13 cellular contexts compared by ENCODE assay signal in the genomic region with DNA sequence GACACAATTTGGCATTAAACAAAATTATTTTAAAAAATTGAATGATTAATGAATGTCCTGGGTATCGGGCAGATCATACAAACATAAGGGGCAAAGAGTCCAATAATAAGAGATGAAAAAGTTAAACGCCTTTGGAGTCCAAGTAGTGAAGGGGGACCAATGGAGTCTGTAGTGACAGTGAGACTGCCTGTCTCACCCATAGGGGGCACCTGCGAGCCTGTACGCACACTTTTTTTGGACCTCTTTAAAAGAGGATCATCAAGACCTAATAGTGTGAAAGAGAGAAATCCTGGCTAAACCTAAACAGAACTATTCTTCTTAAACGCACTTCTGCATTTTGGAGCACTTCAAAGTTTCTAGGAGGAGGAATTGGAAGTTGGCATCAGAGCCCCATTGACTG.
DNase-seq lines count a peak whose midpoint lies in the region; ATAC-seq, FAIRE-seq and TF ChIP-seq lines count a peak whose summit lies in the region.
"Had no signal": no experiment of that assay in that cellular context is flagged by ENCODE, and none has a peak within 500 bp of the region (broad histone marks: within the 10 kb centered on the region; RNA-seq: fewer than 3 reads in every experiment).

No MANE protein-coding gene starts in this region.

- FAIRE-seq in endothelial cell of umbilical vein (lab: Jason Lieb, UNC), result peak; percentile 4

- H3K4me1 ChIP-seq in endothelial cell of umbilical vein (ENCODE audit: control insufficient read depth, extremely low read depth, insufficient read depth, low read length) (no peaks in the 10 kb centered on the region), neuronal stem cell (ENCODE audit: control insufficient read depth in 2 of 2, insufficient read depth in 1 of 2, low read depth in 1 of 2, low read length in 2 of 2) (peaks cover 0 to 2% of the 10 kb centered on the region in 2 donors)

- H3K9me1 ChIP-seq in endothelial cell of umbilical vein (replicated peaks; ENCODE audit: control insufficient read depth, extremely low read depth, insufficient read depth, low read length), result no peaks in the 10 kb centered on the region

- no peak overlapping the region for H2BK12ac ChIP-seq in neuronal stem cell (ENCODE audit: low read length)

- no peak overlapping the region for H2BK15ac ChIP-seq in neuronal stem cell (ENCODE audit: low read length)

- H3K4me3 ChIP-seq in GM12865 (ENCODE audit: low read depth, low read length), result no peak overlapping the region
- no peak overlapping the region for H3K4me3 ChIP-seq in endothelial cell of umbilical vein (replicated peaks in 1 of 3; ENCODE audit: insufficient read depth in 1 of 3, low read depth in 1 of 3, low read length in 3 of 3)
- no peak overlapping the region for H3K4me3 ChIP-seq in neuronal stem cell (ENCODE audit: low read length in 2 of 2)

- no peak for ATAC-seq in HG03354 (IDR thresholded peaks at IDR 0.05; ENCODE audit: poor library complexity, severe bottlenecking, unreplicated experiment)
- ATAC-seq: sciatic nerve had no signal

- H3K79me2 ChIP-seq in endothelial cell of umbilical vein (ENCODE audit: control insufficient read depth, insufficient read depth, low read length), result no peaks in the 10 kb centered on the region

- H3K4me2 ChIP-seq in endothelial cell of umbilical vein (ENCODE audit: insufficient read depth, low read length), result no peak overlapping the region
- H3K4me2 ChIP-seq in neuronal stem cell (ENCODE audit: insufficient read depth, low read length, poor library complexity, severe bottlenecking), result no peak overlapping the region

- TF ChIP-seq CTCF in GM12865 (IDR thresholded peaks at IDR 0.05; ENCODE audit: insufficient read depth, low read depth, low read length, missing control alignments) (peak; percentile 38), endothelial cell of umbilical vein (IDR thresholded peaks at IDR 0.05; ENCODE audit: extremely low read depth in 1 of 2, insufficient read depth in 1 of 2, low read depth in 1 of 2, low read length in 2 of 2) (peak; percentile 41 to 52), GM10266 (IDR thresholded peaks at IDR 0.05; ENCODE audit: control insufficient read depth, insufficient read depth, low read depth, missing control alignments) (no peak)

- no peaks in the 10 kb centered on the region for H3K79me1 ChIP-seq in neuronal stem cell (ENCODE audit: low read depth, low read length)

- H3K14ac ChIP-seq in neuronal stem cell (ENCODE audit: low read length), result no peak overlapping the region

- no peaks in the 10 kb centered on the region for H4K20me1 ChIP-seq in endothelial cell of umbilical vein (replicated peaks; ENCODE audit: control insufficient read depth, extremely low read depth, insufficient read depth, low read length)

- H3K23ac ChIP-seq in neuronal stem cell (ENCODE audit: low read depth, low read length, poor library complexity), result no peak overlapping the region

- intact Hi-C loops in endothelial cell of umbilical vein (cut with micrococcal nuclease), result loop anchor here (1.0 kb wide), 2 partner anchors 147 to 440 kb away; no protein-coding TSS in a partner anchor

- DNase-seq in 8988T (peak; percentile 20), GM12865 (ENCODE audit: low read depth) (peak; percentile 14), NOMO-1 (lab: John Stamatoyannopoulos, UW; ENCODE audit: unreplicated experiment in 2 of 2) (peak; percentile 34 to 76), endothelial cell of umbilical vein (ENCODE audit: low read depth, low spot score) (no peak), GM10266 (ENCODE audit: extremely low spot score) (no peak), neuronal stem cell (ENCODE audit: low spot score) (no peak)
- DNase-seq in activated effector memory CD4-positive, alpha-beta T cell treated with Interleukin-2 at 50 U/mL for 16 hours, result no peak
- DNase-seq: activated CD4-positive, CD25-positive, alpha-beta regulatory T cell; activated naive CD4-positive, alpha-beta T cell treated with Interleukin-2 at 50 U/mL for 16 hours; KG1; NCI-H524 treated with DMSO at 0.1 percent for 48 hours had no signal

- no peak for TF ChIP-seq POLR2A in endothelial cell of umbilical vein (IDR thresholded peaks at IDR 0.05; ENCODE audit: low read depth, low read length)

- no peak overlapping the region for H2BK120ac ChIP-seq in neuronal stem cell (ENCODE audit: low read depth, low read length)

- H2AFZ ChIP-seq in endothelial cell of umbilical vein (ENCODE audit: low read depth, low read length) (no peak overlapping the region), neuronal stem cell (ENCODE audit: low read length) (no peak overlapping the region)

- no peak overlapping the region for H3K4ac ChIP-seq in neuronal stem cell (ENCODE audit: low read length)

- H3K18ac ChIP-seq in neuronal stem cell (ENCODE audit: low read length), result no peak overlapping the region

- no peak overlapping the region for H4K91ac ChIP-seq in neuronal stem cell (ENCODE audit: low read depth, low read length, poor library complexity)

- H2AK5ac ChIP-seq in neuronal stem cell (ENCODE audit: low read depth, low read length), result no peak overlapping the region

- no TSS peak for BruUV-seq in endothelial cell of umbilical vein (replicated peaks; lab: Mats Ljungman, UMichigan)

- H2BK5ac ChIP-seq in neuronal stem cell (ENCODE audit: low read length), result no peak overlapping the region

- H3K27me3 ChIP-seq in endothelial cell of umbilical vein (ENCODE audit: control insufficient read depth in 2 of 2, insufficient read depth in 2 of 2, low read length in 2 of 2) (no peaks in the 10 kb centered on the region), neuronal stem cell (ENCODE audit: control insufficient read depth in 3 of 3, insufficient read depth in 3 of 3, low read depth in 1 of 3, low read length in 3 of 3) (no peaks in the 10 kb centered on the region)

- H3K36me3 ChIP-seq in endothelial cell of umbilical vein (ENCODE audit: control insufficient read depth in 2 of 2, extremely low read depth in 1 of 2, insufficient read depth in 2 of 2, low read length in 2 of 2), result no peaks in the 10 kb centered on the region
- no peaks in the 10 kb centered on the region for H3K36me3 ChIP-seq in neuronal stem cell (replicated peaks in 1 of 2; ENCODE audit: control insufficient read depth in 2 of 2, insufficient read depth in 2 of 2, low read length in 2 of 2)

- H3K27ac ChIP-seq in endothelial cell of umbilical vein (ENCODE audit: insufficient read depth, low read depth, low read length), result no peak overlapping the region
- no peak overlapping the region for H3K27ac ChIP-seq in neuronal stem cell (replicated peaks; ENCODE audit: low read length)

- WGBS in neuronal stem cell (ENCODE audit: extremely low coverage in 2 of 2, insufficient read length in 2 of 2, insufficient replicate concordance in 1 of 2), 2 donors, result no CpG with 5 or more reads among the region's 5 CpGs

- CTCF ChIA-PET in endothelial cell of umbilical vein (lab: Charles Lee), result interaction anchor here (1.0 kb wide), 1 partner anchor 17 kb away, joined by 3 read pairs; no protein-coding TSS in a partner anchor

- H4K8ac ChIP-seq in neuronal stem cell (ENCODE audit: low read depth, low read length), result no peak overlapping the region

- POLR2A ChIA-PET in endothelial cell of umbilical vein (lab: Charles Lee), result no interaction called here

- H3K9ac ChIP-seq in endothelial cell of umbilical vein (replicated peaks; ENCODE audit: extremely low read depth, insufficient read depth, low read length) (no peak overlapping the region), neuronal stem cell (ENCODE audit: low read depth, low read length, poor library complexity) (no peak overlapping the region)

- H3K9me3 ChIP-seq in endothelial cell of umbilical vein (replicated peaks; ENCODE audit: control insufficient read depth, insufficient read depth, low read length), result no peaks in the 10 kb centered on the region
- peaks cover 0 to 1% of the 10 kb centered on the region in 2 donors for H3K9me3 ChIP-seq in neuronal stem cell (replicated peaks in 1 of 2; ENCODE audit: control insufficient read depth in 2 of 2, insufficient read depth in 1 of 2, low read depth in 1 of 2, low read length in 2 of 2)

- dilution Hi-C loops in endothelial cell of umbilical vein (cut with MboI; ENCODE audit: extremely low pct_ligation_motif_present, low sequenced_read_pairs), result no loop called here

TF ChIP-seq in endothelial cell of umbilical vein, 7 proteins besides CTCF, POLR2A, EP300 and RAD21:
- no peak for TF ChIP-seq MYC (IDR thresholded peaks at IDR 0.05; ENCODE audit: low read depth, low read length)
- TF ChIP-seq JUN (IDR thresholded peaks at IDR 0.05; ENCODE audit: borderline replicate concordance, insufficient read depth, insufficient read length, low read depth), result no peak
- TF ChIP-seq POLR2AphosphoS5 (IDR thresholded peaks at IDR 0.05; ENCODE audit: insufficient read depth, low read depth, low read length), result no peak
- no peak for TF ChIP-seq GATA2 (IDR thresholded peaks at IDR 0.05; ENCODE audit: insufficient read depth, insufficient read length, low read depth, low read length)
- TF ChIP-seq, protein P1, sequence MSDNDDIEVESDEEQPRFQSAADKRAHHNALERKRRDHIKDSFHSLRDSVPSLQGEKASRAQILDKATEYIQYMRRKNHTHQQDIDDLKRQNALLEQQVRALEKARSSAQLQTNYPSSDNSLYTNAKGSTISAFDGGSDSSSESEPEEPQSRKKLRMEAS (IDR thresholded peaks at IDR 0.05; ENCODE audit: insufficient read depth, insufficient read length), result no peak
- no peak for TF ChIP-seq FOS (IDR thresholded peaks at IDR 0.05; ENCODE audit: borderline replicate concordance, insufficient read depth, low read length)
- TF ChIP-seq EZH2 (IDR thresholded peaks at IDR 0.05; ENCODE audit: borderline replicate concordance, low read depth, low read length, severe bottlenecking), result no peak

Comparison
In these comparisons a context has a peak if more than half of its experiments do, and no peak if none do; other contexts are left out.
1. DNase-seq: peak in 8988T (single experiment), GM12865 (single experiment) and NOMO-1 (2 of 2); none in endothelial cell of umbilical vein (single experiment), activated effector memory CD4-positive, alpha-beta T cell treated with Interleukin-2 at 50 U/mL for 16 hours (single experiment), GM10266 (single experiment) and neuronal stem cell (single experiment).